Comparison of ENCODE assay signal across 8 cellular contexts in the genomic region with DNA sequence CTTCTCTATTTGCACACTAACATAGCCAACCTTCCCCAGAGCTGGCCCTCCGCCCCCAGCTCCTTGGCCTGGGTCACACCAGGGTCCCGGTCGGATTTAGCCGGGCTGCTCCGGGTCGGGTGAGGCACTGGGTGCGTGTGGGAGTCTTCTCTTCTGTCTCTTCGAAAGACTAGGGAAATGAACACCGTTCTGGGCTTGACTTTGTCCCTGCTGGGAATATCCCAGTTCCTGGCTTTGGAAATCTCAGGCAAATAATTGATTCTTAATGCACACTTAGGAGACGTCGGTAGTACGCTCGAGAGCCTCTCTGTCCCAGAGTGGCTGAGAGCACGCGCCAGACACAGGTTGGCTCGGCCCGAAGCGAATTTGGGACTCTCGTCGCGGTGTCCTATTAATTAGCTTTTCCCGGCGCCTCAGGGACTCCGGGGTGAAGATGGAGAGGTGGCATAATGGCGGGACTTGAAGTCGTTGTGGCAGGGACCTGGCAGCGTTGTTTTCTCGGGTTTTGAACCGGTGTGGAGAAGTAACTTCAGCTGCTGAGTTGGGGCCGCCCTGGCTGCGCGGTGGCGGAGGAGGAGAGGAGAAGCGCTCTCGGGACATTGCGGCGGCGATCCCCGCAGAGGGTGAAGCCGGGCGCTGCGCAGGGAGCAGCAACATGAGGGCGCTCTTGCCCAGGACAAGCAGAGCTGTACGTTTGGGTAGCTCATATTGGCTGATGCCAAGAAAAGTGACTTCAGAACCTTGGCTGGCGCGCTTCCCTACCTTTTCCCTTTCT. TPM values are rescaled to one million over a fixed set of nuclear protein-coding genes. Genes with fewer than 3 reads are reported as not detected.
A peak's percentile ranks its signal among the peaks of the same experiment; 100 is the strongest.
DNase-seq lines count a peak whose midpoint lies in the region; ATAC-seq and TF ChIP-seq lines count a peak whose summit lies in the region.

No MANE protein-coding gene starts in this region.

- no peaks in the 10 kb centered on the region for H3K36me3 ChIP-seq in SK-N-MC (ENCODE audit: insufficient read depth, low read length)
- no peaks in the 10 kb centered on the region for H3K36me3 ChIP-seq in iPS-18a (ENCODE audit: control insufficient read depth, low read depth, low read length)
- H3K36me3 ChIP-seq in SJCRH30: no peaks in the 10 kb centered on the region

- H3K4me3 Mint-ChIP-seq in H9: peak overlapping the region; percentile 53 to 79
- no peak overlapping the region for H3K4me3 Mint-ChIP-seq in natural killer cell

- peaks cover 0 to 10% of the 10 kb centered on the region in 2 experiments; a peak in 2 of 5 replicates for H3K9me3 Mint-ChIP-seq in H9
- peaks cover 5 to 9% of the 10 kb centered on the region in 2 donors for H3K9me3 Mint-ChIP-seq in natural killer cell

- no peak overlapping the region for H3K9ac ChIP-seq in H9 (ENCODE audit: extremely low read depth, insufficient read length, low read length)
- no peak overlapping the region for H3K9ac ChIP-seq in SK-N-MC (ENCODE audit: insufficient read length)
- no peak overlapping the region for H3K9ac ChIP-seq in iPS-18a (ENCODE audit: low read length)

- ATAC-seq in natural killer cell (no peak), HG02938 (IDR thresholded peaks at IDR 0.05; ENCODE audit: unreplicated experiment) (no peak)

- no peaks in the 10 kb centered on the region for H3K79me2 ChIP-seq in H9 (ENCODE audit: insufficient read depth, low read length)

- no peaks in the 10 kb centered on the region for H4K20me1 ChIP-seq in H9 (ENCODE audit: control insufficient read depth, insufficient read depth, insufficient read length)

- intact Hi-C loops in natural killer cell (cut with micrococcal nuclease): no loop called here

- TF ChIP-seq CTCF in H9 (conservative IDR thresholded peaks at IDR 0.05) (peak; percentile 90), natural killer cell (IDR thresholded peaks at IDR 0.05) (no peak)

- H3K36me3 Mint-ChIP-seq in H9 (ENCODE audit: insufficient read depth in 1 of 3, low read depth in 3 of 3) (no peaks in the 10 kb centered on the region; a peak in 1 of 7 replicates), natural killer cell (peaks cover 33% of the 10 kb centered on the region)

- H3K4me2 ChIP-seq in H9 (ENCODE audit: insufficient read depth, insufficient read length, low read length): peak overlapping the region; percentile 58

- H3K23ac ChIP-seq in H9 (ENCODE audit: insufficient read length, low read depth, low read length): no peak overlapping the region

- no peak overlapping the region for H3K14ac ChIP-seq in H9 (ENCODE audit: insufficient read depth, low read length)

- no peak overlapping the region for H2BK120ac ChIP-seq in H9 (ENCODE audit: low read depth, low read length, poor library complexity, severe bottlenecking)

- peaks cover 9 to 42% of the 10 kb centered on the region in 2 experiments for H3K4me1 Mint-ChIP-seq in H9
- H3K4me1 Mint-ChIP-seq in natural killer cell: no peaks in the 10 kb centered on the region

- H2BK20ac ChIP-seq in H9 (ENCODE audit: low read depth, low read length, poor library complexity, severe bottlenecking): no peak overlapping the region

- H3K27me3 Mint-ChIP-seq in H9 (ENCODE audit: low read depth) (peaks cover 99% of the 10 kb centered on the region), natural killer cell (ENCODE audit: low read depth in 2 of 2) (peaks cover 36 to 56% of the 10 kb centered on the region in 2 donors)

- H4K8ac ChIP-seq in H9 (replicated peaks; ENCODE audit: insufficient read length, low read depth, low read length): no peak overlapping the region

- H3K4me1 ChIP-seq in H9 (ENCODE audit: insufficient read depth, low read length) (peaks cover 7% of the 10 kb centered on the region; the same call in 1 of the 2 replicates), iPS-18a (ENCODE audit: control insufficient read depth, low read depth, low read length) (peaks cover 3% of the 10 kb centered on the region), SJCRH30 (no peaks in the 10 kb centered on the region)

- no peak overlapping the region for H2AK5ac ChIP-seq in H9 (ENCODE audit: insufficient read length, low read length)

- no peak overlapping the region for H2BK12ac ChIP-seq in H9 (ENCODE audit: insufficient read length, low read depth, low read length)

- no peak overlapping the region for H2BK15ac ChIP-seq in H9 (ENCODE audit: low read depth, low read length)

- H3K9me3 ChIP-seq in H9 (ENCODE audit: control insufficient read depth, low read depth, low read length) (no peaks in the 10 kb centered on the region), SK-N-MC (ENCODE audit: low read depth, low read length) (no peaks in the 10 kb centered on the region), iPS-18a (ENCODE audit: control insufficient read depth, low read depth, low read length) (no peaks in the 10 kb centered on the region), SJCRH30 (replicated peaks) (no peaks in the 10 kb centered on the region)

- peaks cover 10% of the 10 kb centered on the region for H3K23me2 ChIP-seq in H9 (ENCODE audit: insufficient read length, low read depth, low read length, poor library complexity, severe bottlenecking)

- H2BK5ac ChIP-seq in H9 (ENCODE audit: insufficient read length, low read length): no peak overlapping the region

- no peak overlapping the region for H2AFZ ChIP-seq in H9 (ENCODE audit: low read length)

- peaks cover 70% of the 10 kb centered on the region for H3K27me3 ChIP-seq in H9 (ENCODE audit: insufficient read depth, low read length)
- peaks cover 100% of the 10 kb centered on the region for H3K27me3 ChIP-seq in iPS-18a (ENCODE audit: control insufficient read depth, insufficient read depth, low read length)
- 0 out of 2 replicates have a peak, but pooled peaks cover 3% of the 10 kb centered on the region for H3K27me3 ChIP-seq in SJCRH30

- H3K79me1 ChIP-seq in H9 (ENCODE audit: insufficient read depth, low read depth, low read length, poor library complexity, severe bottlenecking): no peaks in the 10 kb centered on the region

- H4K5ac ChIP-seq in H9 (ENCODE audit: insufficient read length, low read depth, low read length): no peak overlapping the region

- DNase-seq in AG08395 (ENCODE audit: low spot score) (peak; percentile 41), H9 (peak; percentile 90), SK-N-MC (ENCODE audit: low read depth, low spot score) (no peak), SJCRH30 (no peak), ureter (ENCODE audit: low spot score) (no peak), natural killer cell (no peak)

- H3K27ac ChIP-seq in H9 (ENCODE audit: insufficient read length, low read depth, low read length) (no peak overlapping the region), SK-N-MC (no peak overlapping the region), iPS-18a (ENCODE audit: low read length) (no peak overlapping the region), SJCRH30 (no peak overlapping the region)

- H4K91ac ChIP-seq in H9 (ENCODE audit: insufficient read length, low read depth, low read length): no peak overlapping the region

- peak overlapping the region; percentile 52 for H3K4me3 ChIP-seq in SK-N-MC
- peak overlapping the region; percentile 46 for H3K4me3 ChIP-seq in iPS-18a (ENCODE audit: low read length)
- no peak overlapping the region for H3K4me3 ChIP-seq in SJCRH30

- H3K4ac ChIP-seq in H9 (ENCODE audit: low read depth, low read length): no peak overlapping the region

- H3T11ph ChIP-seq in H9 (ENCODE audit: low read length): no peak overlapping the region

- no peak overlapping the region; a peak in 1 of 7 replicates for H3K27ac Mint-ChIP-seq in H9
- no peak overlapping the region for H3K27ac Mint-ChIP-seq in natural killer cell

- WGBS in H9 (ENCODE audit: extremely low coverage, insufficient read length, low lambda C conversion rate): no CpG with 5 or more reads among the region's 46 CpGs

- no peak overlapping the region for H3K18ac ChIP-seq in H9 (ENCODE audit: insufficient read length, low read depth, low read length)

- H3K56ac ChIP-seq in H9 (ENCODE audit: insufficient read length, low read depth, low read length): no peak overlapping the region

RNA-seq across cellular contexts. Expression of a gene that starts 7.5 kb away (rescaled TPM):
- 0.07 and 0.11 TPM in 2 replicates for total RNA-seq in H9 (2021)
- total RNA-seq in SJCRH30 (2014; rRNA removed; shearing (Covaris generic)): 0.71 and 0.81 TPM in 2 replicates
- total RNA-seq in ureter: not detected
- total RNA-seq in natural killer cell: not detected

Comparison
In these comparisons a context has a peak if more than half of its experiments do, and no peak if none do; other contexts are left out.
1. DNase-seq: peak in AG08395 (single experiment) and H9 (single experiment); none in SK-N-MC (single experiment), SJCRH30 (0 of 2), ureter (single experiment) and natural killer cell (single experiment).